ENCODE assay signal across 1 cellular context in the genomic region with DNA sequence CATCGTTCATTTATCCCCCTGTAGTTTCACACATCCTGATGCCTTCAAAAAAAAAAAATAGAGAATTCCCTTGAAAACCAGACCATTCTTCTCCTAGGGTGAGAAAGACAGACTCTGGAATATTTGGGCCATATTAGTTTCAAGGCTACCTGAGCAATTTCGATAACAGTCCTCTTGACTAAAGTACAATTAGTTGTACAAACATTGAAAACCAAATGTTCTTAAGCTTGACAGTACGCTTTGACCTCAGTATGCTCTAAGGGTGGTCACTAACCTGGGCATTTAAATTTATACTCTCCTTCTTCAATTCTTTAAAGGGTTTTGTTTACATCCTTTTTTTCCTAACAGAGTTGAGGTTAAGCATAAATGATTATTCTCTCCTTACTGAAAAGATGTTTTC.
A peak's percentile ranks its signal among the peaks of the same experiment; 100 is the strongest.
TF ChIP-seq lines count a peak whose summit lies in the region.

No MANE protein-coding gene starts in this region.

TF ChIP-seq in liver, 16 proteins besides CTCF, POLR2A, EP300 and RAD21 (continued from another document):
- TF ChIP-seq, protein P1, sequence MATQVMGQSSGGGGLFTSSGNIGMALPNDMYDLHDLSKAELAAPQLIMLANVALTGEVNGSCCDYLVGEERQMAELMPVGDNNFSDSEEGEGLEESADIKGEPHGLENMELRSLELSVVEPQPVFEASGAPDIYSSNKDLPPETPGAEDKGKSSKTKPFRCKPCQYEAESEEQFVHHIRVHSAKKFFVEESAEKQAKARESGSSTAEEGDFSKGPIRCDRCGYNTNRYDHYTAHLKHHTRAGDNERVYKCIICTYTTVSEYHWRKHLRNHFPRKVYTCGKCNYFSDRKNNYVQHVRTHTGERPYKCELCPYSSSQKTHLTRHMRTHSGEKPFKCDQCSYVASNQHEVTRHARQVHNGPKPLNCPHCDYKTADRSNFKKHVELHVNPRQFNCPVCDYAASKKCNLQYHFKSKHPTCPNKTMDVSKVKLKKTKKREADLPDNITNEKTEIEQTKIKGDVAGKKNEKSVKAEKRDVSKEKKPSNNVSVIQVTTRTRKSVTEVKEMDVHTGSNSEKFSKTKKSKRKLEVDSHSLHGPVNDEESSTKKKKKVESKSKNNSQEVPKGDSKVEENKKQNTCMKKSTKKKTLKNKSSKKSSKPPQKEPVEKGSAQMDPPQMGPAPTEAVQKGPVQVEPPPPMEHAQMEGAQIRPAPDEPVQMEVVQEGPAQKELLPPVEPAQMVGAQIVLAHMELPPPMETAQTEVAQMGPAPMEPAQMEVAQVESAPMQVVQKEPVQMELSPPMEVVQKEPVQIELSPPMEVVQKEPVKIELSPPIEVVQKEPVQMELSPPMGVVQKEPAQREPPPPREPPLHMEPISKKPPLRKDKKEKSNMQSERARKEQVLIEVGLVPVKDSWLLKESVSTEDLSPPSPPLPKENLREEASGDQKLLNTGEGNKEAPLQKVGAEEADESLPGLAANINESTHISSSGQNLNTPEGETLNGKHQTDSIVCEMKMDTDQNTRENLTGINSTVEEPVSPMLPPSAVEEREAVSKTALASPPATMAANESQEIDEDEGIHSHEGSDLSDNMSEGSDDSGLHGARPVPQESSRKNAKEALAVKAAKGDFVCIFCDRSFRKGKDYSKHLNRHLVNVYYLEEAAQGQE (IDR thresholded peaks at IDR 0.05): no peak
- TF ChIP-seq, protein P2, sequence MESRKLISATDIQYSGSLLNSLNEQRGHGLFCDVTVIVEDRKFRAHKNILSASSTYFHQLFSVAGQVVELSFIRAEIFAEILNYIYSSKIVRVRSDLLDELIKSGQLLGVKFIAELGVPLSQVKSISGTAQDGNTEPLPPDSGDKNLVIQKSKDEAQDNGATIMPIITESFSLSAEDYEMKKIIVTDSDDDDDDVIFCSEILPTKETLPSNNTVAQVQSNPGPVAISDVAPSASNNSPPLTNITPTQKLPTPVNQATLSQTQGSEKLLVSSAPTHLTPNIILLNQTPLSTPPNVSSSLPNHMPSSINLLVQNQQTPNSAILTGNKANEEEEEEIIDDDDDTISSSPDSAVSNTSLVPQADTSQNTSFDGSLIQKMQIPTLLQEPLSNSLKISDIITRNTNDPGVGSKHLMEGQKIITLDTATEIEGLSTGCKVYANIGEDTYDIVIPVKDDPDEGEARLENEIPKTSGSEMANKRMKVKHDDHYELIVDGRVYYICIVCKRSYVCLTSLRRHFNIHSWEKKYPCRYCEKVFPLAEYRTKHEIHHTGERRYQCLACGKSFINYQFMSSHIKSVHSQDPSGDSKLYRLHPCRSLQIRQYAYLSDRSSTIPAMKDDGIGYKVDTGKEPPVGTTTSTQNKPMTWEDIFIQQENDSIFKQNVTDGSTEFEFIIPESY (IDR thresholded peaks at IDR 0.05): no peak
- TF ChIP-seq EGR1 (IDR thresholded peaks at IDR 0.05; ENCODE audit: low read depth in 2 of 2) (no peak), FOXA2 (IDR thresholded peaks at IDR 0.05) (no peak), RXRA (IDR thresholded peaks at IDR 0.05) (no peak), YY1 (IDR thresholded peaks at IDR 0.05) (no peak), HNF4A (conservative IDR thresholded peaks at IDR 0.05) (peak; percentile 16 to 22), GABPA (IDR thresholded peaks at IDR 0.05 in 1 of 2, conservative IDR thresholded peaks at IDR 0.05 in 1 of 2) (no peak), SP1 (IDR thresholded peaks at IDR 0.05) (peak; percentile 10), NR2F2 (IDR thresholded peaks at IDR 0.05) (no peak)
